Comparison of ENCODE assay signal across 8 cellular contexts in genomic region chr13:77696863-77697207, GRCh38. TPM values are rescaled to one million over a fixed set of nuclear protein-coding genes. Genes with fewer than 3 reads are reported as not detected.
A peak's percentile ranks its signal among the peaks of the same experiment; 100 is the strongest.
DNase-seq lines count a peak whose midpoint lies in the region; ATAC-seq and TF ChIP-seq lines count a peak whose summit lies in the region.

No MANE protein-coding gene starts in this region.

- H3K79me2 ChIP-seq in DND-41 (ENCODE audit: insufficient read depth, low read length): peaks cover 12% of the 10 kb centered on the region
- peaks cover 39% of the 10 kb centered on the region for H3K79me2 ChIP-seq in OCI-LY3 (ENCODE audit: low read length)

- H3K27ac ChIP-seq in DND-41 (ENCODE audit: low read length) (no peak overlapping the region), OCI-LY3 (ENCODE audit: low read length) (peak overlapping the region; percentile 9; the same call in 1 of the 2 replicates), heart left ventricle (peak overlapping the region in 7 of 12 donors; percentile 9 to 70 (median 46))

- peak overlapping the region; percentile 72 for H3K4me2 ChIP-seq in DND-41 (ENCODE audit: insufficient read depth, low read length)
- peak overlapping the region; percentile 84 for H3K4me2 ChIP-seq in OCI-LY3 (ENCODE audit: low read length)

- H3K4me1 ChIP-seq in DND-41 (ENCODE audit: insufficient read depth, low read length) (peaks cover 23% of the 10 kb centered on the region; the same call in 1 of the 2 replicates), OCI-LY3 (ENCODE audit: low read length) (peaks cover 43% of the 10 kb centered on the region), heart left ventricle (peaks cover 0 to 28% (median 5%) of the 10 kb centered on the region in 12 donors), mucosa of descending colon (ENCODE audit: low read depth) (peaks cover 11% of the 10 kb centered on the region)

- H2AFZ ChIP-seq in DND-41 (ENCODE audit: low read depth, low read length) (peak overlapping the region; percentile 64), OCI-LY3 (ENCODE audit: low read depth, low read length) (peak overlapping the region; percentile 88)

- H3K36me3 ChIP-seq in DND-41 (ENCODE audit: insufficient read depth, low read length): no peaks in the 10 kb centered on the region
- no peaks in the 10 kb centered on the region for H3K36me3 ChIP-seq in OCI-LY3 (replicated peaks; ENCODE audit: low read depth, low read length)
- no peaks in the 10 kb centered on the region for H3K36me3 ChIP-seq in heart left ventricle
- no peaks in the 10 kb centered on the region for H3K36me3 ChIP-seq in mucosa of descending colon (ENCODE audit: low read depth)

- H3K9ac ChIP-seq in DND-41 (ENCODE audit: low read depth, low read length) (peak overlapping the region; percentile 37), OCI-LY3 (ENCODE audit: low read length) (peak overlapping the region; percentile 60)

- ATAC-seq in DND-41 (ENCODE audit: insufficient read depth, low read depth) (peak; percentile 5; the same call in 1 of the 3 replicates), GM21529 (IDR thresholded peaks at IDR 0.05; ENCODE audit: unreplicated experiment) (peak; percentile 2), heart left ventricle (peak in 2 of 4 donors; percentile 8 to 14), mucosa of descending colon (no peak)

- no peak for TF ChIP-seq POLR2A in heart left ventricle (IDR thresholded peaks at IDR 0.05)

- intact Hi-C loops in heart left ventricle (cut with DNase I): loop anchor here in 1 of 10 donors (10.0 kb wide), 1 partner anchor 662 kb away; no protein-coding TSS in a partner anchor
- intact Hi-C loops in mucosa of descending colon (cut with DNase I, micrococcal nuclease): no loop called here

- DNase-seq in DND-41: no peak
- no peak for DNase-seq in heart left ventricle
- DNase-seq in retinal pigment epithelial cell (ENCODE audit: low read depth): no peak
- DNase-seq in mucosa of descending colon: no peak
- DNase-seq in AG08395 (ENCODE audit: low spot score): no peak
- DNase-seq in mesenteric fat pad (ENCODE audit: low spot score): no peak

- H3K27me3 ChIP-seq in DND-41 (ENCODE audit: insufficient read depth, low read length, poor library complexity): peaks cover 21% of the 10 kb centered on the region
- peaks cover 3% of the 10 kb centered on the region; the same call in 1 of the 2 replicates for H3K27me3 ChIP-seq in OCI-LY3 (ENCODE audit: low read depth, low read length)
- peaks cover 0 to 4% (median 0%) of the 10 kb centered on the region in 9 donors for H3K27me3 ChIP-seq in heart left ventricle

- 44 to 62% (median 50%) methylated on average over 3 of the region's 3 CpGs for WGBS in heart left ventricle, 4 donors

- H3K4me3 ChIP-seq in DND-41 (ENCODE audit: low read depth in 1 of 2, low read length in 2 of 2) (peak overlapping the region in 1 of 2 experiments; percentile 56; a peak in 3 of 4 replicates), OCI-LY3 (ENCODE audit: low read length) (peak overlapping the region; percentile 78), heart left ventricle (peak overlapping the region; percentile 57 to 96 (median 74)), retinal pigment epithelial cell (ENCODE audit: low read length) (peak overlapping the region; percentile 68), mucosa of descending colon (no peak overlapping the region)

- H4K20me1 ChIP-seq in DND-41 (ENCODE audit: insufficient read depth, low read length): peaks cover 3% of the 10 kb centered on the region; the same call in 1 of the 2 replicates
- H4K20me1 ChIP-seq in OCI-LY3 (ENCODE audit: insufficient read depth, low read length): peaks cover 24% of the 10 kb centered on the region

- TF ChIP-seq CTCF in DND-41 (IDR thresholded peaks at IDR 0.05; ENCODE audit: borderline replicate concordance, extremely low read depth, low read length, poor library complexity, severe bottlenecking): no peak
- no peak for TF ChIP-seq CTCF in OCI-LY3 (IDR thresholded peaks at IDR 0.05; ENCODE audit: low read depth, low read length)
- TF ChIP-seq CTCF in heart left ventricle (IDR thresholded peaks at IDR 0.05): no peak
- no peak for TF ChIP-seq CTCF in retinal pigment epithelial cell (conservative IDR thresholded peaks at IDR 0.05; ENCODE audit: low read depth, low read length)
- TF ChIP-seq CTCF in mucosa of descending colon (IDR thresholded peaks at IDR 0.05): no peak

- H3K9me3 ChIP-seq in DND-41 (ENCODE audit: insufficient read depth, low read length, severe bottlenecking) (no peaks in the 10 kb centered on the region), OCI-LY3 (ENCODE audit: insufficient read depth, low read length) (no peaks in the 10 kb centered on the region), heart left ventricle (no peaks in the 10 kb centered on the region), mucosa of descending colon (no peaks in the 10 kb centered on the region)

RNA-seq across cellular contexts. Expression of gene SLAIN1, which starts 0.7 kb away (rescaled TPM):
- total RNA-seq in heart left ventricle (10 to 100 TPM in 2 of 9 donors, 1 to 10 TPM in 7; 5.1 to 14.9 (median 7.2) TPM), mucosa of descending colon (10 to 100 TPM in 1 of 3 donors, 1 to 10 TPM in 2; 1.6 to 10.3 (median 2.9) TPM), mesenteric fat pad (1.9 TPM)
- 1 to 10 TPM; 2.3 to 4.2 TPM for polyA plus RNA-seq in heart left ventricle
